In the genomic region with DNA sequence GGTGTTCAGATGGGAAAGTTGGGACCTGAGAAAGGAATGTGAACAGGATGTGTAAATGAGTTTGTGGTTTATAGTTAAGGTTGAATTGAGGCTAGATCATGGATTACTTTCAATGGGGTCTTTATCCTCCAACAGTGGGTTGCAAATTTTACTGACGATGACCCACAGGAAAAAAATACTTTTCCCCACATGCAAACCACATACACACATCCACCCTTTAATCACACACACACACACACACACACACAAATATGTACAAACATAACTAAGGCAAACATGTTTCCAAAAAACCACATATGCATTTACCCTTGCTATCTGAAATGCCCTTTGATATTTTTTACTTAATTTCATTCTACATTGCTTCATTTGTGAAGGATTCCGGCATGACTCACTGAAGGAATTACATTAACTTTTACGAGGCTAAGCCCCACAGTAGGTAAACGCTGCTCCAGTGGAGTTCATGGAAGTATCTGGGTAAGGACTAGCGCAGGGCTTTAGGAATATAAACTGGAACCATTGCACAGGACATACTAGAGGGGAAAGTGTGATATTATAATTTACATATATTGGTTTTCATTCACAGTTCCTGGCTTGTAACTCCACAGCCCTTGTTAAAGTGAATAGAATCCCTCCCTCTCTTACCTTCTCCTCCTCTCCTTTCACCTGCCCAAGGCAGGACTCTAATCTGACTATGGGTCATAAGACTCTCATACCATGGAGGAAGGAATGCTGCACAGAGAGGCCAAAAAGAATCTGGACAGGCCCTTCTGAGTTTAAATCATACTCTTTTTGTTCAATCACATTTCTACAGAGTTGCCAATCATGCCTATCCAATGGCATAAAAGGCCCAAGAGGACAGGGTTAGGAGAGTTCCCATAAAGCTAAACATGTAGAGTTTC, we compare ENCODE assay signal across 22 cellular contexts. TPM values are rescaled to one million over a fixed set of nuclear protein-coding genes. Genes with fewer than 3 reads are reported as not detected.
A peak's percentile ranks its signal among the peaks of the same experiment; 100 is the strongest.
DNase-seq lines count a peak whose midpoint lies in the region; ATAC-seq, FAIRE-seq and TF ChIP-seq lines count a peak whose summit lies in the region.
"Had no signal": no experiment of that assay in that cellular context is flagged by ENCODE, and none has a peak within 500 bp of the region (broad histone marks: within the 10 kb centered on the region; RNA-seq: fewer than 3 reads in every experiment).

No MANE protein-coding gene starts in this region.

- H3K4me1 Mint-ChIP-seq in Caco-2 (ENCODE audit: low read depth, unreplicated experiment): peaks cover 5% of the 10 kb centered on the region
- H3K4me1 Mint-ChIP-seq in naive thymus-derived CD8-positive, alpha-beta T cell: no peaks in the 10 kb centered on the region
- H3K4me1 Mint-ChIP-seq: activated naive CD8-positive, alpha-beta T cell treated with anti-CD3 and anti-CD28 coated beads for 36 hours; CD14-positive monocyte; memory B cell had no signal

- no peak overlapping the region for H3K23ac ChIP-seq in trophoblast cell (ENCODE audit: low read length)

- no peak for ATAC-seq in GM19328 (IDR thresholded peaks at IDR 0.05; ENCODE audit: unreplicated experiment)
- no peak for ATAC-seq in naive thymus-derived CD8-positive, alpha-beta T cell
- ATAC-seq: left cardiac atrium had no signal

- no peaks in the 10 kb centered on the region for H3K79me2 ChIP-seq in trophoblast cell (ENCODE audit: control insufficient read depth, insufficient read depth, low read length, poor library complexity)

- peak; percentile 75 for FAIRE-seq in HTR-8/SVneo (lab: Jason Lieb, UNC)
- FAIRE-seq: H1 had no signal

- H3K4me3 Mint-ChIP-seq in Caco-2 (ENCODE audit: unreplicated experiment): no peak overlapping the region
- no peak overlapping the region for H3K4me3 Mint-ChIP-seq in naive thymus-derived CD8-positive, alpha-beta T cell
- H3K4me3 Mint-ChIP-seq: activated CD4-positive, alpha-beta memory T cell treated with anti-CD3 and anti-CD28 coated beads for 36 hours; activated naive CD8-positive, alpha-beta T cell treated with anti-CD3 and anti-CD28 coated beads for 36 hours; CD14-positive monocyte; memory B cell had no signal

- no peak overlapping the region for H2BK120ac ChIP-seq in trophoblast cell (ENCODE audit: insufficient read depth, low read length, poor library complexity)

- H3K4me3 ChIP-seq in Caco-2 (ENCODE audit: low read depth, low read length) (no peak overlapping the region), adipocyte (ENCODE audit: low read length) (no peak overlapping the region), trophoblast cell (ENCODE audit: low read depth, low read length) (no peak overlapping the region)
- H3K4me3 ChIP-seq: dorsolateral prefrontal cortex, prostate gland, skin epidermis had no signal

- no peak overlapping the region for H3K4me2 ChIP-seq in trophoblast cell (ENCODE audit: low read length)

- H4K8ac ChIP-seq in trophoblast cell (ENCODE audit: low read depth, low read length): no peak overlapping the region

- no peaks in the 10 kb centered on the region for H3K27me3 ChIP-seq in Caco-2 (replicated peaks; ENCODE audit: control insufficient read depth, insufficient read depth, low read length)
- no peaks in the 10 kb centered on the region for H3K27me3 ChIP-seq in adipocyte (replicated peaks; ENCODE audit: control insufficient read depth, insufficient read depth, low read length)
- H3K27me3 ChIP-seq in trophoblast cell (ENCODE audit: insufficient read depth, low read length): no peaks in the 10 kb centered on the region
- H3K27me3 ChIP-seq: dorsolateral prefrontal cortex, neutrophil had no signal

- H3K4me1 ChIP-seq in Caco-2 (peaks cover 8% of the 10 kb centered on the region; the same call in 1 of the 2 replicates), adipocyte (ENCODE audit: control insufficient read depth, insufficient read depth, low read length) (no peaks in the 10 kb centered on the region), trophoblast cell (ENCODE audit: control insufficient read depth in 1 of 2, insufficient read depth in 2 of 2, low read length in 2 of 2) (peaks cover 0 to 5% of the 10 kb centered on the region in 2 experiments)
- H3K4me1 ChIP-seq: prostate gland had no signal

- H3K9me3 Mint-ChIP-seq in Caco-2 (ENCODE audit: unreplicated experiment): peaks cover 27% of the 10 kb centered on the region
- peaks cover 3 to 32% (median 10%) of the 10 kb centered on the region in 9 donors for H3K9me3 Mint-ChIP-seq in naive thymus-derived CD8-positive, alpha-beta T cell

- H3K4ac ChIP-seq in trophoblast cell (ENCODE audit: low read depth, low read length): no peak overlapping the region

- BruUV-seq in Caco-2 (replicated peaks; lab: Mats Ljungman, UMichigan): no TSS peak

- H2BK12ac ChIP-seq in trophoblast cell (ENCODE audit: low read length): no peak overlapping the region

- H3K27ac ChIP-seq in trophoblast cell (ENCODE audit: low read depth, low read length): no peak overlapping the region
- H3K27ac ChIP-seq: dorsolateral prefrontal cortex, neutrophil, prostate gland, skin epidermis had no signal

- no peak overlapping the region for H3K14ac ChIP-seq in trophoblast cell (ENCODE audit: low read length)

- POLR2A ChIA-PET in Caco-2 (lab: Charles Lee): no interaction called here
- POLR2A ChIA-PET in naive thymus-derived CD8-positive, alpha-beta T cell (lab: Charles Lee): no interaction called here

- intact Hi-C loops in Caco-2 (cut with micrococcal nuclease; ENCODE audit: unreplicated experiment): no loop called here

- no peaks in the 10 kb centered on the region for H3K36me3 Mint-ChIP-seq in Caco-2 (ENCODE audit: insufficient read depth, unreplicated experiment)
- peaks cover 0 to 32% (median 2%) of the 10 kb centered on the region in 3 donors for H3K36me3 Mint-ChIP-seq in naive thymus-derived CD8-positive, alpha-beta T cell
- H3K36me3 Mint-ChIP-seq: activated CD4-positive, alpha-beta memory T cell treated with anti-CD3 and anti-CD28 coated beads for 36 hours; memory B cell had no signal

- DNase-seq in Caco-2 (no peak), HTR-8/SVneo (ENCODE audit: insufficient read length, low spot score) (no peak), adipocyte (ENCODE audit: low read depth) (peak; percentile 7), trophoblast cell (peak; percentile 34 to 75)
- no peak for DNase-seq in activated naive CD4-positive, alpha-beta T cell (lab: John Stamatoyannopoulos, UW)
- no peak for DNase-seq in naive thymus-derived CD8-positive, alpha-beta T cell
- DNase-seq: activated CD4-positive, alpha-beta memory T cell treated with anti-CD3 and anti-CD28 coated beads for 36 hours; activated naive CD8-positive, alpha-beta T cell treated with anti-CD3 and anti-CD28 coated beads for 36 hours; dorsolateral prefrontal cortex; left cardiac atrium; NCI-H1417; NCI-H2081 treated with DMSO at 0.1 percent for 48 hours; NCI-H82; SHP77 treated with DMSO at 0.1 percent for 48 hours; stimulated activated CD4-positive, alpha-beta T cell treated with anti-CD3 and anti-CD28 coated beads, Interleukin-1b, Interleukin-23, amount 100 ng/mL, for 48 hours had no signal

- H2AFZ ChIP-seq in trophoblast cell (ENCODE audit: insufficient read depth, low read length, poor library complexity): no peak overlapping the region

- no CpG with 5 or more reads among the region's 5 CpGs for WGBS in trophoblast cell (ENCODE audit: extremely low coverage, insufficient coverage, insufficient read length)

- no peak overlapping the region for H3K9ac ChIP-seq in adipocyte (ENCODE audit: low read length)
- H3K9ac ChIP-seq in trophoblast cell (ENCODE audit: low read length): no peak overlapping the region

- no peak overlapping the region for H3K18ac ChIP-seq in trophoblast cell (ENCODE audit: low read length)

- no peak overlapping the region for H4K91ac ChIP-seq in trophoblast cell (ENCODE audit: low read depth, low read length)

- no peaks in the 10 kb centered on the region for H3K27me3 Mint-ChIP-seq in Caco-2 (ENCODE audit: insufficient read depth, unreplicated experiment)
- H3K27me3 Mint-ChIP-seq in naive thymus-derived CD8-positive, alpha-beta T cell: peaks cover 0 to 11% (median 5%) of the 10 kb centered on the region in 5 donors
- H3K27me3 Mint-ChIP-seq: activated naive CD8-positive, alpha-beta T cell treated with anti-CD3 and anti-CD28 coated beads for 36 hours had no signal

- CTCF ChIA-PET in Caco-2 (lab: Charles Lee): no interaction called here

- no peaks in the 10 kb centered on the region for H3K79me1 ChIP-seq in trophoblast cell (ENCODE audit: low read length)

- H3K9me3 ChIP-seq in Caco-2 (no peaks in the 10 kb centered on the region), adipocyte (ENCODE audit: control insufficient read depth, low read length) (peaks cover 10% of the 10 kb centered on the region), trophoblast cell (ENCODE audit: insufficient read depth, low read depth, low read length) (no peaks in the 10 kb centered on the region)
- H3K9me3 ChIP-seq: neutrophil, prostate gland had no signal

- peak overlapping the region; percentile 55 for H3K27ac Mint-ChIP-seq in Caco-2 (ENCODE audit: unreplicated experiment)
- no peak overlapping the region for H3K27ac Mint-ChIP-seq in naive thymus-derived CD8-positive, alpha-beta T cell
- H3K27ac Mint-ChIP-seq: activated CD4-positive, alpha-beta memory T cell treated with anti-CD3 and anti-CD28 coated beads for 36 hours; activated naive CD8-positive, alpha-beta T cell treated with anti-CD3 and anti-CD28 coated beads for 36 hours; CD14-positive monocyte; memory B cell had no signal

- no peak overlapping the region for H4K12ac ChIP-seq in trophoblast cell (ENCODE audit: low read depth, low read length)

- no peak for TF ChIP-seq CTCF in Caco-2 (IDR thresholded peaks at IDR 0.05; ENCODE audit: insufficient read depth in 1 of 2, low read depth in 1 of 2, low read length in 1 of 2, severe bottlenecking in 1 of 2, unreplicated experiment in 1 of 2)

- H2AK5ac ChIP-seq in trophoblast cell (ENCODE audit: low read length): no peak overlapping the region

- no peaks in the 10 kb centered on the region for H3K36me3 ChIP-seq in Caco-2 (ENCODE audit: control insufficient read depth, insufficient read depth, low read length)
- no peaks in the 10 kb centered on the region for H3K36me3 ChIP-seq in adipocyte (ENCODE audit: control insufficient read depth, insufficient read depth, low read length, severe bottlenecking)
- H3K36me3 ChIP-seq in trophoblast cell (ENCODE audit: control insufficient read depth in 1 of 2, insufficient read depth in 2 of 2, low read length in 2 of 2): no peaks in the 10 kb centered on the region
- H3K36me3 ChIP-seq: neutrophil, prostate gland had no signal

- H2BK5ac ChIP-seq in trophoblast cell (ENCODE audit: low read depth, low read length, poor library complexity): no peak overlapping the region

RNA-seq across cellular contexts. Expression of a gene that starts 8.5 kb away (rescaled TPM):
- total RNA-seq in Caco-2 (2022): 2.1 and 4.0 TPM in 2 replicates
- 1.4 and 1.9 TPM in 2 replicates for polyA plus RNA-seq in trophoblast cell (2013)
- total RNA-seq in naive thymus-derived CD8-positive, alpha-beta T cell: 10 to 100 TPM; 13.2 to 13.7 TPM
- polyA plus RNA-seq in naive thymus-derived CD8-positive, alpha-beta T cell: 10 to 100 TPM in 2 of 3 donors, 1 to 10 TPM in 1; 9.9 to 10.9 (median 10.6) TPM

Comparison
In these comparisons a context has a peak if more than half of its experiments do, and no peak if none do; other contexts are left out.
1. DNase-seq: peak in adipocyte (single experiment) and trophoblast cell (2 of 2); none in Caco-2 (0 of 2), HTR-8/SVneo (single experiment), activated naive CD4-positive, alpha-beta T cell (0 of 4) and naive thymus-derived CD8-positive, alpha-beta T cell (0 of 10).